In genomic region chr19:44717603-44718002, GRCh38 we compare ENCODE assay signal across 1 cellular context.
TF ChIP-seq lines count a peak whose summit lies in the region.

No MANE protein-coding gene starts in this region.

TF ChIP-seq in K562, 482 proteins besides CTCF, POLR2A, EP300 and RAD21:
- TF ChIP-seq HCFC1 (IDR thresholded peaks at IDR 0.05; ENCODE audit: low read depth, low read length) (no peak), ESRRA (IDR thresholded peaks at IDR 0.05; ENCODE audit: borderline replicate concordance, low read depth) (no peak), ZNF717 (CRISPR knock-in tag; IDR thresholded peaks at IDR 0.05) (no peak), ADNP (tag; IDR thresholded peaks at IDR 0.05) (no peak), ZNF121 (CRISPR knock-in tag; conservative IDR thresholded peaks at IDR 0.05) (peak; percentile 94)
TF ChIP-seq in K562: peak in this region for 1.
